Comparison of ENCODE assay signal across 1 cellular context in the genomic region with DNA sequence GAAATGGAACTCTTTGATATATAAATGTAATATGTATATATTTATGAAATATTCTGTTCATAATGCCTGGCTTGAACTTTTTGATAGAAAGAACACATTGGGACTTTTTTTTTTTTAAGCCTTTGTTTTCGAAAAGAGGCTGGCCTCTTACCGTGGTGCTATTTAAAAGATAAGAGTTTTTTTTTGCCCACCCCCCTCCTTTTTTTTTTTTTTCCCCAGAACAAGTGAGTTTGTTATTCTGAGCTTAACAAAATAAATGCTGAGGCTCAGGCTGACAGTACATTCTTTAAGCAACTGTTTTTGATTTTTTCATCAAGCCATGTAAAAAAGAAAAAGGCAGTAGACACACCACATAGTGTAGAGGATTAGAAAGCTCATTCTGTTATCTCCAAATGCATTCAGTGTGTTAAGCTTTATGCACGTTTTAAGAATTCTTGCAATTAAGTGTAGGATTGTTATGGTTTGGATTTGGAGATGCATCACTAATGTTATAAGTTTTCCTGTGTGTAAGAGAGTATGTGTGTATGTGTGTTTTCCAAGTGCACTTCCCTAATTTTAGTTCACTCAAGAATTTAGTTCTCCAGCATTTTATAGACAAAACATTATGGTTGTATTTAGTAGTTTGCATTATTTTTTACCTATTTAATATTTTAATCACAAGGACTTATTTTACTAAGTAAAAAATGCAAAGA.
TF ChIP-seq lines count a peak whose summit lies in the region.

No MANE protein-coding gene starts in this region.

TF ChIP-seq in HepG2, 621 proteins besides CTCF, POLR2A, EP300 and RAD21:
- no peak for TF ChIP-seq MIXL1 (CRISPR knock-in tag; IDR thresholded peaks at IDR 0.05)
- TF ChIP-seq ZNF891 (CRISPR knock-in tag; IDR thresholded peaks at IDR 0.05) = no peak
- no peak for TF ChIP-seq JARID2 (CRISPR knock-in tag; IDR thresholded peaks at IDR 0.05; ENCODE audit: insufficient replicate concordance)
- TF ChIP-seq SRSF9 (IDR thresholded peaks at IDR 0.05; ENCODE audit: borderline replicate concordance, insufficient read depth, low read depth, low read length, poor library complexity, severe bottlenecking) = no peak
- TF ChIP-seq, protein P1, sequence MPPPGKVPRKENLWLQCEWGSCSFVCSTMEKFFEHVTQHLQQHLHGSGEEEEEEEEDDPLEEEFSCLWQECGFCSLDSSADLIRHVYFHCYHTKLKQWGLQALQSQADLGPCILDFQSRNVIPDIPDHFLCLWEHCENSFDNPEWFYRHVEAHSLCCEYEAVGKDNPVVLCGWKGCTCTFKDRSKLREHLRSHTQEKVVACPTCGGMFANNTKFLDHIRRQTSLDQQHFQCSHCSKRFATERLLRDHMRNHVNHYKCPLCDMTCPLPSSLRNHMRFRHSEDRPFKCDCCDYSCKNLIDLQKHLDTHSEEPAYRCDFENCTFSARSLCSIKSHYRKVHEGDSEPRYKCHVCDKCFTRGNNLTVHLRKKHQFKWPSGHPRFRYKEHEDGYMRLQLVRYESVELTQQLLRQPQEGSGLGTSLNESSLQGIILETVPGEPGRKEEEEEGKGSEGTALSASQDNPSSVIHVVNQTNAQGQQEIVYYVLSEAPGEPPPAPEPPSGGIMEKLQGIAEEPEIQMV (CRISPR knock-in tag; IDR thresholded peaks at IDR 0.05; ENCODE audit: low read depth) = no peak
- TF ChIP-seq, protein P2, sequence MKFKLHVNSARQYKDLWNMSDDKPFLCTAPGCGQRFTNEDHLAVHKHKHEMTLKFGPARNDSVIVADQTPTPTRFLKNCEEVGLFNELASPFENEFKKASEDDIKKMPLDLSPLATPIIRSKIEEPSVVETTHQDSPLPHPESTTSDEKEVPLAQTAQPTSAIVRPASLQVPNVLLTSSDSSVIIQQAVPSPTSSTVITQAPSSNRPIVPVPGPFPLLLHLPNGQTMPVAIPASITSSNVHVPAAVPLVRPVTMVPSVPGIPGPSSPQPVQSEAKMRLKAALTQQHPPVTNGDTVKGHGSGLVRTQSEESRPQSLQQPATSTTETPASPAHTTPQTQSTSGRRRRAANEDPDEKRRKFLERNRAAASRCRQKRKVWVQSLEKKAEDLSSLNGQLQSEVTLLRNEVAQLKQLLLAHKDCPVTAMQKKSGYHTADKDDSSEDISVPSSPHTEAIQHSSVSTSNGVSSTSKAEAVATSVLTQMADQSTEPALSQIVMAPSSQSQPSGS (CRISPR knock-in tag; IDR thresholded peaks at IDR 0.05) = no peak
- no peak for TF ChIP-seq SMYD3 (CRISPR knock-in tag; IDR thresholded peaks at IDR 0.05)
- no peak for TF ChIP-seq ZSCAN12 (CRISPR knock-in tag; IDR thresholded peaks at IDR 0.05)
- no peak for TF ChIP-seq TSC22D2 (CRISPR knock-in tag; IDR thresholded peaks at IDR 0.05; ENCODE audit: borderline replicate concordance)
- no peak for TF ChIP-seq KDM4B (CRISPR knock-in tag; IDR thresholded peaks at IDR 0.05)
- TF ChIP-seq TEAD3 (CRISPR knock-in tag; optimal IDR thresholded peaks at IDR 0.05; ENCODE audit: borderline replicate concordance) = no peak
- no peak for TF ChIP-seq PCBP2 (optimal IDR thresholded peaks at IDR 0.05; ENCODE audit: low read depth, low read length, poor library complexity, severe bottlenecking)
- no peak for TF ChIP-seq ZNF44 (CRISPR knock-in tag; IDR thresholded peaks at IDR 0.05)
- TF ChIP-seq HCFC1 (IDR thresholded peaks at IDR 0.05; ENCODE audit: low read depth, low read length) = no peak
- TF ChIP-seq ZNF326 (CRISPR knock-in tag; IDR thresholded peaks at IDR 0.05; ENCODE audit: borderline replicate concordance) = no peak
- no peak for TF ChIP-seq HDAC1 (CRISPR knock-in tag; IDR thresholded peaks at IDR 0.05)
- TF ChIP-seq, protein P3, sequence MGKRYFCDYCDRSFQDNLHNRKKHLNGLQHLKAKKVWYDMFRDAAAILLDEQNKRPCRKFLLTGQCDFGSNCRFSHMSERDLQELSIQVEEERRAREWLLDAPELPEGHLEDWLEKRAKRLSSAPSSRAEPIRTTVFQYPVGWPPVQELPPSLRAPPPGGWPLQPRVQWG (CRISPR knock-in tag; IDR thresholded peaks at IDR 0.05; ENCODE audit: borderline replicate concordance, low read depth) = no peak
